ENCODE assay signal across 17 cellular contexts in genomic region chr2:53424902-53425301, GRCh38.
DNase-seq lines count a peak whose midpoint lies in the region; ATAC-seq and TF ChIP-seq lines count a peak whose summit lies in the region.
"Had no signal": no experiment of that assay in that cellular context is flagged by ENCODE, and none has a peak within 500 bp of the region (broad histone marks: within the 10 kb centered on the region; RNA-seq: fewer than 3 reads in every experiment).

No MANE protein-coding gene starts in this region.

- H2BK5ac ChIP-seq in IMR-90 (ENCODE audit: low read depth, low read length, poor library complexity, severe bottlenecking) = no peak overlapping the region

- H3K27ac ChIP-seq in IMR-90 (ENCODE audit: insufficient read depth, low read length) = no peak overlapping the region
- H3K27ac ChIP-seq in neural progenitor cell = no peak overlapping the region

- POLR2A ChIA-PET in IMR-90 (lab: Charles Lee; ENCODE audit: unreplicated experiment) = no interaction called here

- H2BK120ac ChIP-seq in IMR-90 (ENCODE audit: low read depth, low read length) = no peak overlapping the region

- H3K27me3 ChIP-seq in IMR-90 (ENCODE audit: control insufficient read depth, insufficient read depth, low read length) (no peaks in the 10 kb centered on the region; the same call in 1 of the 2 replicates), neural progenitor cell (no peaks in the 10 kb centered on the region)

- TF ChIP-seq CTCF in IMR-90 (conservative IDR thresholded peaks at IDR 0.05; ENCODE audit: low read depth, low read length) (no peak), neural progenitor cell (IDR thresholded peaks at IDR 0.05) (no peak), chondrocyte (IDR thresholded peaks at IDR 0.05) (no peak)

- no peak overlapping the region for H2AFZ ChIP-seq in IMR-90 (replicated peaks; ENCODE audit: low read length, poor library complexity)
- no peak overlapping the region for H2AFZ ChIP-seq in neural progenitor cell (replicated peaks)

- intact Hi-C loops in IMR-90 (cut with micrococcal nuclease) = no loop called here

- in situ Hi-C loops in IMR-90 (cut with MboI; ENCODE audit: low sequenced_read_pairs) = loop anchor here (10.0 kb wide), 1 partner anchor 320 kb away; no protein-coding TSS in a partner anchor

- H3K23ac ChIP-seq in IMR-90 (ENCODE audit: low read depth, low read length) = no peak overlapping the region

- ATAC-seq in GM18508 (IDR thresholded peaks at IDR 0.05; ENCODE audit: insufficient read depth, unreplicated experiment) = peak; percentile 76
- ATAC-seq in GM21381 (IDR thresholded peaks at IDR 0.05; ENCODE audit: unreplicated experiment) = peak; percentile 52
- ATAC-seq in HG02943 (IDR thresholded peaks at IDR 0.05; ENCODE audit: low read depth, unreplicated experiment) = peak; percentile 51
- no peak for ATAC-seq in IMR-90 (ENCODE audit: low read depth)
- ATAC-seq in effector memory CD8-positive, alpha-beta T cell (replicated peaks) = no peak
- ATAC-seq: left colon; naive thymus-derived CD4-positive, alpha-beta T cell; sciatic nerve had no signal

- no peak overlapping the region for H3K18ac ChIP-seq in IMR-90 (ENCODE audit: low read depth, low read length)

- no peak for TF ChIP-seq POLR2A in IMR-90 (IDR thresholded peaks at IDR 0.05; ENCODE audit: low read depth, low read length)

- no peak overlapping the region; the same call in 1 of the 2 replicates for H2AK5ac ChIP-seq in IMR-90 (ENCODE audit: low read depth, low read length)

- H3K79me2 ChIP-seq in neural progenitor cell (ENCODE audit: low read depth) = no peaks in the 10 kb centered on the region

- H4K5ac ChIP-seq in IMR-90 (ENCODE audit: low read depth, low read length) = no peak overlapping the region

- H4K20me1 ChIP-seq in IMR-90 (ENCODE audit: insufficient read depth, low read length) (no peaks in the 10 kb centered on the region), neural progenitor cell (ENCODE audit: low read depth) (no peaks in the 10 kb centered on the region)

- H3K4me3 ChIP-seq in IMR-90 (ENCODE audit: insufficient read depth, low read depth, low read length) (no peak overlapping the region), neural progenitor cell (no peak overlapping the region)

- H3K79me1 ChIP-seq in IMR-90 (ENCODE audit: low read depth in 1 of 2, low read length in 2 of 2) = no peaks in the 10 kb centered on the region

- no peaks in the 10 kb centered on the region for H3F3A ChIP-seq in neural progenitor cell (ENCODE audit: low read depth)

- no peak overlapping the region for H2BK20ac ChIP-seq in IMR-90 (ENCODE audit: low read depth, low read length)

- TF ChIP-seq RAD21 in IMR-90 (IDR thresholded peaks at IDR 0.05; ENCODE audit: low read length) = no peak

- H4K91ac ChIP-seq in IMR-90 (ENCODE audit: insufficient read depth, low read depth, low read length) = no peak overlapping the region

- H3K27me3 Mint-ChIP-seq in neural progenitor cell (ENCODE audit: insufficient read depth, low read depth) = no peaks in the 10 kb centered on the region
- peaks cover 26% of the 10 kb centered on the region for H3K27me3 Mint-ChIP-seq in chondrocyte (ENCODE audit: low read depth)
- H3K27me3 Mint-ChIP-seq in effector memory CD8-positive, alpha-beta T cell = no peaks in the 10 kb centered on the region

- no TSS peak for BruUV-seq in IMR-90 (replicated peaks; lab: Mats Ljungman, UMichigan)

- dilution Hi-C loops in IMR-90 (cut with HindIII; ENCODE audit: low sequenced_read_pairs, unreplicated experiment) = no loop called here

- H3K14ac ChIP-seq in IMR-90 (replicated peaks; ENCODE audit: low read depth, low read length) = no peak overlapping the region

- no peak overlapping the region for H2BK15ac ChIP-seq in IMR-90 (ENCODE audit: low read depth, low read length)

- DNase-seq in IMR-90 = no peak
- DNase-seq in neural progenitor cell (ENCODE audit: low spot score) = no peak
- no peak for DNase-seq in foreskin melanocyte
- DNase-seq in chondrocyte (ENCODE audit: low spot score) = no peak
- no peak for DNase-seq in effector memory CD8-positive, alpha-beta T cell
- DNase-seq: central memory CD4-positive, alpha-beta T cell; DND-41; left colon; naive thymus-derived CD4-positive, alpha-beta T cell; NCI-H1105 treated with DMSO at 0.1 percent for 48 hours; NCI-H446; T1000 had no signal

- H3K9me1 ChIP-seq in IMR-90 (ENCODE audit: insufficient read depth, low read length) = no peaks in the 10 kb centered on the region

- H3K4me1 ChIP-seq in IMR-90 (ENCODE audit: control insufficient read depth, insufficient read depth, low read length) (no peaks in the 10 kb centered on the region), neural progenitor cell (no peaks in the 10 kb centered on the region)

- H3K9me3 ChIP-seq in IMR-90 (ENCODE audit: control insufficient read depth, insufficient read depth, low read length) (no peaks in the 10 kb centered on the region), neural progenitor cell (ENCODE audit: low read depth) (no peaks in the 10 kb centered on the region)

- H2AK9ac ChIP-seq in IMR-90 (replicated peaks; ENCODE audit: low read depth, low read length, poor library complexity) = peak overlapping the region; percentile 24

- no peak overlapping the region for H3K4ac ChIP-seq in IMR-90 (ENCODE audit: low read depth, low read length)

- no peak overlapping the region for H3K56ac ChIP-seq in IMR-90 (ENCODE audit: extremely low read depth, insufficient read depth, low read length)

- H3K4me1 Mint-ChIP-seq in neural progenitor cell = no peaks in the 10 kb centered on the region
- H3K4me1 Mint-ChIP-seq in chondrocyte (ENCODE audit: low read depth) = no peaks in the 10 kb centered on the region
- H3K4me1 Mint-ChIP-seq in effector memory CD8-positive, alpha-beta T cell (ENCODE audit: low read depth in 2 of 2) = peaks cover 0 to 9% of the 10 kb centered on the region in 2 donors
- H3K4me1 Mint-ChIP-seq: naive thymus-derived CD4-positive, alpha-beta T cell had no signal

- H3K36me3 ChIP-seq in IMR-90 (ENCODE audit: control insufficient read depth, insufficient read depth, low read length) (no peaks in the 10 kb centered on the region), neural progenitor cell (no peaks in the 10 kb centered on the region)

- CTCF ChIA-PET in IMR-90 (lab: Yijun Ruan, JAX) = no interaction called here

- no peaks in the 10 kb centered on the region for H3K9me3 Mint-ChIP-seq in neural progenitor cell
- peaks cover 25% of the 10 kb centered on the region for H3K9me3 Mint-ChIP-seq in chondrocyte (ENCODE audit: low read depth)
- peaks cover 0 to 3% of the 10 kb centered on the region in 2 donors for H3K9me3 Mint-ChIP-seq in effector memory CD8-positive, alpha-beta T cell

- H3K9ac ChIP-seq in IMR-90 (ENCODE audit: low read depth, low read length) (no peak overlapping the region), neural progenitor cell (no peak overlapping the region)

- no peak overlapping the region for H4K8ac ChIP-seq in IMR-90 (ENCODE audit: low read depth in 2 of 2, low read length in 2 of 2)

- H3K36me3 Mint-ChIP-seq in neural progenitor cell (no peaks in the 10 kb centered on the region), chondrocyte (ENCODE audit: low read depth) (peaks cover 9% of the 10 kb centered on the region)
- no peaks in the 10 kb centered on the region for H3K36me3 Mint-ChIP-seq in effector memory CD8-positive, alpha-beta T cell (ENCODE audit: insufficient read depth)
- H3K36me3 Mint-ChIP-seq: activated naive CD8-positive, alpha-beta T cell; naive thymus-derived CD4-positive, alpha-beta T cell had no signal

- H3K27ac Mint-ChIP-seq in neural progenitor cell = no peak overlapping the region
- no peak overlapping the region for H3K27ac Mint-ChIP-seq in chondrocyte (ENCODE audit: unreplicated experiment)
- no peak overlapping the region for H3K27ac Mint-ChIP-seq in effector memory CD8-positive, alpha-beta T cell
- H3K27ac Mint-ChIP-seq: activated naive CD8-positive, alpha-beta T cell; naive thymus-derived CD4-positive, alpha-beta T cell had no signal

- H3K4me2 ChIP-seq in IMR-90 (ENCODE audit: low read depth, low read length) (no peak overlapping the region), neural progenitor cell (no peak overlapping the region)

- no CpG with 5 or more reads among the region's 3 CpGs for WGBS in IMR-90 (ENCODE audit: extremely low coverage in 2 of 2, insufficient read length in 1 of 2), 2 experiments

- H3K4me3 Mint-ChIP-seq in neural progenitor cell (no peak overlapping the region), chondrocyte (ENCODE audit: unreplicated experiment) (no peak overlapping the region)
- H3K4me3 Mint-ChIP-seq in effector memory CD8-positive, alpha-beta T cell = no peak overlapping the region
- H3K4me3 Mint-ChIP-seq: activated naive CD8-positive, alpha-beta T cell; naive thymus-derived CD4-positive, alpha-beta T cell had no signal

TF ChIP-seq in IMR-90, 13 proteins besides CTCF, POLR2A, EP300 and RAD21 (continues in another document):
- no peak for TF ChIP-seq CHD1 (IDR thresholded peaks at IDR 0.05; ENCODE audit: low read depth, low read length)
- no peak for TF ChIP-seq MAZ (IDR thresholded peaks at IDR 0.05; ENCODE audit: borderline replicate concordance, low read depth, low read length)
- TF ChIP-seq SMC3 (IDR thresholded peaks at IDR 0.05; ENCODE audit: low read depth, low read length) = no peak
- no peak for TF ChIP-seq FOS (IDR thresholded peaks at IDR 0.05; ENCODE audit: low read depth, low read length)
- TF ChIP-seq MXI1 (IDR thresholded peaks at IDR 0.05; ENCODE audit: borderline replicate concordance, low read depth, low read length) = no peak
- no peak for TF ChIP-seq BHLHE40 (IDR thresholded peaks at IDR 0.05; ENCODE audit: low read depth, low read length)
- no peak for TF ChIP-seq USF2 (IDR thresholded peaks at IDR 0.05; ENCODE audit: low read depth, low read length)
- TF ChIP-seq MAFK (IDR thresholded peaks at IDR 0.05; ENCODE audit: low read depth, low read length) = no peak
- TF ChIP-seq RCOR1 (IDR thresholded peaks at IDR 0.05; ENCODE audit: insufficient replicate concordance, low read length) = no peak
- TF ChIP-seq RFX5 (IDR thresholded peaks at IDR 0.05; ENCODE audit: low read depth, low read length) = no peak
- no peak for TF ChIP-seq NFE2L2 (IDR thresholded peaks at IDR 0.05; ENCODE audit: low read depth, low read length)
- TF ChIP-seq CEBPB (IDR thresholded peaks at IDR 0.05; ENCODE audit: low read depth, low read length) = no peak

Comparison
In these comparisons a context has a peak if more than half of its experiments do, and no peak if none do; other contexts are left out.
1. ATAC-seq: peak in GM18508 (single experiment), GM21381 (single experiment) and HG02943 (single experiment); none in IMR-90 (single experiment) and effector memory CD8-positive, alpha-beta T cell (single experiment).